8 cellular contexts compared by ENCODE assay signal in the genomic region with DNA sequence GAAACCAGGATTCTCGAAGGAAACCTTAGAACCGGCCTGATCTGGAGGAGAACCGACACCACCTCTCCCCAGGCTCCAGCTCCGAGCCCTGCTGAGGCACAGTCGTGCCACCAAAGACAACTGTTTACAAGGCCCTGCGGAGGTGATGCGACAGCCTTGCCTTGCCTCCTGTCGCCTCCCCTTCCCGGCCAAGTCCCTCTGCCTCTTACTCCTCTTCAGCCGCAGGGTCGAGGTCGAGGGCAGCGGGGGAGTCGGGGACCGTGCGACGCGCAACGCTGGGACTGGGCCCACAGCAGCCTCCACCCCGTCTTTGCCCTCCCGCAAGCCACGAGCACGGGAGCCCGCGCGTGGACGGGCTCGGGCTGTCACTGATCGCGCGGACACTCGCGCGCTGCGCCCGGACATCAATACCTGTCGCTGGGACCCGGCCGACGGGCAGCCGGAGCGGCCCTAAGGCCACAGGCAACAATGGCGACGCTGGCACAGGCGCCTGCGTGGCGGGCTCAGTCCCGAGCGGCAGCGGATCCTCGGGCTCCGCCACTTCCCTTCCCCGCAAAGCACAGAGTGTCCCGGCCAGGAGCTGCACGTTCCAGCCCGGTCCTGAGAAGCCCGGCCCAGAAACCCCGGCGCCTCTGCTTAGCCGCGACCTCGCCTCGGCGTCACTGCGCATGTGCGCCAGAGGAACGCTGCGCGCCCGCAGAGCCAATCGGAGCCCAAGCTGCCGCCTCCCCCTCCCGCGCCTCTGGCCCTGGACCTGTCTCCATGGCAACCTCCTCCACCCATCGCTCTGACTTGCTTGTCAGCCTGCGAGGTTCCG. TPM values are rescaled to one million over a fixed set of nuclear protein-coding genes. Genes with fewer than 3 reads are reported as not detected.
DNase-seq lines count a peak whose midpoint lies in the region; ATAC-seq, FAIRE-seq and TF ChIP-seq lines count a peak whose summit lies in the region.

A gene (minus strand): TSS at position 664 of the 817 bp plus-strand sequence. CDS start 1,473 bp downstream, outside the sequence.

- H3K27ac ChIP-seq in CD8-positive, alpha-beta memory T cell (ENCODE audit: low read depth, low read length) = peak within 1 kb of the TSS; percentile 26
- H3K27ac ChIP-seq in fibroblast of lung (ENCODE audit: insufficient read depth, low read length) = peak within 1 kb of the TSS; percentile 24
- H3K27ac ChIP-seq in naive thymus-derived CD4-positive, alpha-beta T cell (ENCODE audit: low read depth, low read length) = peak within 1 kb of the TSS; percentile 82

- peaks cover under 1 to 14% (median 5%) of the 10 kb centered on the region in 3 donors for H3K36me3 Mint-ChIP-seq in CD8-positive, alpha-beta memory T cell
- peaks cover 6% of the 10 kb centered on the region for H3K36me3 Mint-ChIP-seq in activated T-helper 17 cell treated with anti-CD3 and anti-CD28 coated beads, Interleukin-2, amount 50 U/mL, for 72 hours (ENCODE audit: low read depth)
- peaks cover 0 to 17% (median 10%) of the 10 kb centered on the region in 5 donors for H3K36me3 Mint-ChIP-seq in naive thymus-derived CD4-positive, alpha-beta T cell
- peaks cover 10% of the 10 kb centered on the region for H3K36me3 Mint-ChIP-seq in stimulated activated effector memory CD8-positive, alpha-beta T cell treated with anti-CD3 and anti-CD28 coated beads, Interleukin-12 subunit alpha, Interleukin-12 subunit beta, amount 100 ng/mL, for 72 hours

- ATAC-seq in GM19468 (IDR thresholded peaks at IDR 0.05; ENCODE audit: extremely low read depth, unreplicated experiment) = peak; percentile 70
- ATAC-seq in activated T-helper 17 cell treated with anti-CD3 and anti-CD28 coated beads, Interleukin-2, amount 50 U/mL, for 72 hours (replicated peaks) = peak; percentile 99
- ATAC-seq in naive thymus-derived CD4-positive, alpha-beta T cell = peak; percentile 98
- ATAC-seq in stimulated activated effector memory CD8-positive, alpha-beta T cell treated with anti-CD3 and anti-CD28 coated beads, Interleukin-12 subunit alpha, Interleukin-12 subunit beta, amount 100 ng/mL, for 72 hours = peak; percentile 98

- H2AFZ ChIP-seq in fibroblast of lung (ENCODE audit: low read length) = peak within 1 kb of the TSS; percentile 94

- no peaks in the 10 kb centered on the region for H3K9me3 ChIP-seq in CD8-positive, alpha-beta memory T cell (ENCODE audit: low read length)
- H3K9me3 ChIP-seq in NT2/D1 (ENCODE audit: insufficient read depth, low read length) = no peaks in the 10 kb centered on the region
- H3K9me3 ChIP-seq in fibroblast of lung (ENCODE audit: control insufficient read depth, insufficient read depth, low read depth, low read length) = no peaks in the 10 kb centered on the region
- no peaks in the 10 kb centered on the region for H3K9me3 ChIP-seq in naive thymus-derived CD4-positive, alpha-beta T cell (ENCODE audit: control insufficient read depth in 2 of 3, low read length in 3 of 3)

- H3K27me3 Mint-ChIP-seq in CD8-positive, alpha-beta memory T cell = peaks cover 5 to 10% of the 10 kb centered on the region in 2 donors
- peaks cover 3% of the 10 kb centered on the region for H3K27me3 Mint-ChIP-seq in activated T-helper 17 cell treated with anti-CD3 and anti-CD28 coated beads, Interleukin-2, amount 50 U/mL, for 72 hours
- H3K27me3 Mint-ChIP-seq in naive thymus-derived CD4-positive, alpha-beta T cell = peaks cover 0 to 10% (median 0%) of the 10 kb centered on the region in 5 donors

- H3K4me1 ChIP-seq in CD8-positive, alpha-beta memory T cell (ENCODE audit: insufficient read depth, low read length) = peaks cover 7% of the 10 kb centered on the region
- no peaks in the 10 kb centered on the region for H3K4me1 ChIP-seq in NT2/D1 (ENCODE audit: insufficient read depth, insufficient read length)
- peaks cover 5% of the 10 kb centered on the region for H3K4me1 ChIP-seq in fibroblast of lung (ENCODE audit: control insufficient read depth, extremely low read depth, insufficient read depth, low read length)
- peaks cover 6 to 14% of the 10 kb centered on the region in 2 donors for H3K4me1 ChIP-seq in naive thymus-derived CD4-positive, alpha-beta T cell (ENCODE audit: control insufficient read depth in 2 of 2, insufficient read depth in 2 of 2, low read length in 2 of 2)

- no peaks in the 10 kb centered on the region for H3K9me3 Mint-ChIP-seq in CD8-positive, alpha-beta memory T cell
- no peaks in the 10 kb centered on the region for H3K9me3 Mint-ChIP-seq in activated T-helper 17 cell treated with anti-CD3 and anti-CD28 coated beads, Interleukin-2, amount 50 U/mL, for 72 hours
- peaks cover 0 to 7% (median 0%) of the 10 kb centered on the region in 11 donors for H3K9me3 Mint-ChIP-seq in naive thymus-derived CD4-positive, alpha-beta T cell
- H3K9me3 Mint-ChIP-seq in stimulated activated effector memory CD8-positive, alpha-beta T cell treated with anti-CD3 and anti-CD28 coated beads, Interleukin-12 subunit alpha, Interleukin-12 subunit beta, amount 100 ng/mL, for 72 hours = no peaks in the 10 kb centered on the region

- intact Hi-C loops in naive thymus-derived CD4-positive, alpha-beta T cell (cut with micrococcal nuclease) = loop anchor here (1.0 kb wide), 4 partner anchors 16 to 130 kb away; no protein-coding TSS in a partner anchor

- POLR2A ChIA-PET in CD8-positive, alpha-beta memory T cell (lab: Charles Lee) = interaction anchor here (1.6 kb wide), 1 partner anchor 33 kb away, joined by 8 read pairs; no protein-coding TSS in a partner anchor
- POLR2A ChIA-PET in naive thymus-derived CD4-positive, alpha-beta T cell (lab: Charles Lee) = interaction anchor here (0.8 to 1.8 kb wide), 2 partner anchors 32 to 205 kb away, joined by 3 to 9 read pairs; no protein-coding TSS in a partner anchor

- H3K9ac ChIP-seq in NT2/D1 (ENCODE audit: insufficient read length, low read depth) (peak within 1 kb of the TSS; percentile 80), fibroblast of lung (ENCODE audit: insufficient read depth, low read length) (peak within 1 kb of the TSS; percentile 74)

- no peak for TF ChIP-seq CTCF in fibroblast of lung (conservative IDR thresholded peaks at IDR 0.05 in 1 of 2, IDR thresholded peaks at IDR 0.05 in 1 of 2; ENCODE audit: low read depth in 1 of 2, low read length in 2 of 2)

- no peaks in the 10 kb centered on the region for H3K27me3 ChIP-seq in CD8-positive, alpha-beta memory T cell (ENCODE audit: insufficient read depth, low read length, poor library complexity, severe bottlenecking)
- H3K27me3 ChIP-seq in NT2/D1 (ENCODE audit: insufficient read depth, insufficient read length) (peaks cover 35% of the 10 kb centered on the region), fibroblast of lung (ENCODE audit: control insufficient read depth, insufficient read depth, low read length) (no peaks in the 10 kb centered on the region)
- H3K27me3 ChIP-seq in naive thymus-derived CD4-positive, alpha-beta T cell (ENCODE audit: control insufficient read depth in 2 of 2, insufficient read depth in 2 of 2, low read length in 2 of 2) = no peaks in the 10 kb centered on the region

- H3K4me1 Mint-ChIP-seq in CD8-positive, alpha-beta memory T cell = peaks cover 17 to 28% (median 27%) of the 10 kb centered on the region in 3 donors
- H3K4me1 Mint-ChIP-seq in activated T-helper 17 cell treated with anti-CD3 and anti-CD28 coated beads, Interleukin-2, amount 50 U/mL, for 72 hours = no peaks in the 10 kb centered on the region
- H3K4me1 Mint-ChIP-seq in naive thymus-derived CD4-positive, alpha-beta T cell = peaks cover 8 to 29% (median 19%) of the 10 kb centered on the region in 7 donors
- peaks cover 10% of the 10 kb centered on the region for H3K4me1 Mint-ChIP-seq in stimulated activated effector memory CD8-positive, alpha-beta T cell treated with anti-CD3 and anti-CD28 coated beads, Interleukin-12 subunit alpha, Interleukin-12 subunit beta, amount 100 ng/mL, for 72 hours

- H4K20me1 ChIP-seq in fibroblast of lung (ENCODE audit: control insufficient read depth, extremely low read depth, insufficient read depth, low read length) = no peaks in the 10 kb centered on the region

- peak; percentile 99 for FAIRE-seq in HTR-8/SVneo (lab: Jason Lieb, UNC)

- H3K4me3 Mint-ChIP-seq in CD8-positive, alpha-beta memory T cell = peak within 1 kb of the TSS; percentile 83 to 93 (median 86)
- peak within 1 kb of the TSS; percentile 82 for H3K4me3 Mint-ChIP-seq in activated T-helper 17 cell treated with anti-CD3 and anti-CD28 coated beads, Interleukin-2, amount 50 U/mL, for 72 hours
- H3K4me3 Mint-ChIP-seq in naive thymus-derived CD4-positive, alpha-beta T cell = peak within 1 kb of the TSS; percentile 81 to 87 (median 86)
- peak within 1 kb of the TSS; percentile 77 for H3K4me3 Mint-ChIP-seq in stimulated activated effector memory CD8-positive, alpha-beta T cell treated with anti-CD3 and anti-CD28 coated beads, Interleukin-12 subunit alpha, Interleukin-12 subunit beta, amount 100 ng/mL, for 72 hours

- CTCF ChIA-PET in CD8-positive, alpha-beta memory T cell (lab: Charles Lee) = interaction anchor here (1.3 to 1.9 kb wide), 3 partner anchors 15 to 47 kb away, joined by 3 to 14 read pairs (median 8); no protein-coding TSS in a partner anchor
- CTCF ChIA-PET in naive thymus-derived CD4-positive, alpha-beta T cell (lab: Charles Lee) = interaction anchor here (0.7 to 0.9 kb wide), 3 partner anchors 16 to 20 kb away, joined by 3 to 5 read pairs (median 3); no protein-coding TSS in a partner anchor

- H3K36me3 ChIP-seq in CD8-positive, alpha-beta memory T cell (ENCODE audit: insufficient read depth, low read length) = no peaks in the 10 kb centered on the region
- peaks cover 8% of the 10 kb centered on the region for H3K36me3 ChIP-seq in NT2/D1 (ENCODE audit: insufficient read depth, insufficient read length, low read length)
- H3K36me3 ChIP-seq in fibroblast of lung (ENCODE audit: control insufficient read depth, insufficient read depth, low read length) = no peaks in the 10 kb centered on the region
- peaks cover 0 to 7% (median 0%) of the 10 kb centered on the region in 3 experiments for H3K36me3 ChIP-seq in naive thymus-derived CD4-positive, alpha-beta T cell (ENCODE audit: control insufficient read depth in 2 of 3, insufficient read depth in 3 of 3, low read length in 3 of 3)

- H3K27ac Mint-ChIP-seq in CD8-positive, alpha-beta memory T cell = peak within 1 kb of the TSS; percentile 57 to 97 (median 92)
- peak within 1 kb of the TSS; percentile 81 for H3K27ac Mint-ChIP-seq in activated T-helper 17 cell treated with anti-CD3 and anti-CD28 coated beads, Interleukin-2, amount 50 U/mL, for 72 hours
- peak within 1 kb of the TSS; percentile 59 to 97 (median 91) for H3K27ac Mint-ChIP-seq in naive thymus-derived CD4-positive, alpha-beta T cell
- peak within 1 kb of the TSS; percentile 74 for H3K27ac Mint-ChIP-seq in stimulated activated effector memory CD8-positive, alpha-beta T cell treated with anti-CD3 and anti-CD28 coated beads, Interleukin-12 subunit alpha, Interleukin-12 subunit beta, amount 100 ng/mL, for 72 hours

- peak; percentile 85 to 96 (median 91) for DNase-seq in CD8-positive, alpha-beta memory T cell
- peak; percentile 98 for DNase-seq in HTR-8/SVneo (ENCODE audit: insufficient read length, low spot score)
- DNase-seq in NT2/D1 (ENCODE audit: low read depth, low spot score) = peak; percentile 66
- peak; percentile 84 to 90 for DNase-seq in fibroblast of lung (ENCODE audit: low read depth in 2 of 2)
- peak; percentile 81 to 96 (median 92) for DNase-seq in naive thymus-derived CD4-positive, alpha-beta T cell
- peak; percentile 84 to 94 for DNase-seq in stimulated activated effector memory CD8-positive, alpha-beta T cell treated with anti-CD3 and anti-CD28 coated beads, Interleukin-12 subunit alpha, Interleukin-12 subunit beta, amount 100 ng/mL, for 72 hours (ENCODE audit: low spot score in 2 of 2)

- H3K4me2 ChIP-seq in fibroblast of lung (ENCODE audit: extremely low read depth, insufficient read depth, low read length) = peak within 1 kb of the TSS; percentile 92

- peak within 1 kb of the TSS; percentile 72 for H3K4me3 ChIP-seq in CD8-positive, alpha-beta memory T cell (ENCODE audit: low read length)
- peak within 1 kb of the TSS; percentile 77 for H3K4me3 ChIP-seq in NT2/D1 (ENCODE audit: insufficient read length, low read depth)
- peak within 1 kb of the TSS; percentile 59 to 91 (median 86) for H3K4me3 ChIP-seq in fibroblast of lung (replicated peaks in 1 of 4; ENCODE audit: control extremely low read depth in 1 of 4, insufficient read depth in 1 of 4, low read depth in 3 of 4, low read length in 4 of 4)
- peak within 1 kb of the TSS; percentile 73 for H3K4me3 ChIP-seq in naive thymus-derived CD4-positive, alpha-beta T cell (ENCODE audit: low read length)

- H3K79me2 ChIP-seq in fibroblast of lung (ENCODE audit: control insufficient read depth, insufficient read depth, low read length) = no peaks in the 10 kb centered on the region

RNA-seq across cellular contexts. Expression of the gene that starts here (rescaled TPM):
- 1 to 10 TPM; 8.9 to 9.2 TPM for total RNA-seq in CD8-positive, alpha-beta memory T cell
- polyA plus RNA-seq in CD8-positive, alpha-beta memory T cell = 14.5 TPM
- 1 to 10 TPM; 3.3 to 6.3 TPM for total RNA-seq in activated T-helper 17 cell treated with anti-CD3 and anti-CD28 coated beads, Interleukin-2, amount 50 U/mL, for 72 hours
- total RNA-seq in fibroblast of lung = 5.4 and 6.6 TPM in 2 replicates
- polyA plus RNA-seq in fibroblast of lung = 5.5 and 6.7 TPM in 2 replicates
- 6.2 and 7.2 TPM in 2 replicates for polyA plus RNA-seq in fibroblast of lung (2012)
- polyA minus RNA-seq in fibroblast of lung (ENCODE audit: low replicate concordance) = 0.55 and 3.7 TPM in 2 replicates
- total RNA-seq in naive thymus-derived CD4-positive, alpha-beta T cell = 10 to 100 TPM in 4 of 5 experiments, 1 to 10 TPM in 1; 9.6 to 18.1 (median 13.4) TPM
- 10 to 100 TPM; 12.9 to 13.5 TPM for polyA plus RNA-seq in naive thymus-derived CD4-positive, alpha-beta T cell

Comparison
In these comparisons a context has a peak if more than half of its experiments do, and no peak if none do; other contexts are left out.
1. Peak in every context shown above with its lines: DNase-seq, ATAC-seq, H3K4me3 ChIP-seq and H3K27ac ChIP-seq.
2. H3K27ac ChIP-seq: peak in every context shown above with its lines; median percentile 82 in naive thymus-derived CD4-positive, alpha-beta T cell; 26 in CD8-positive, alpha-beta memory T cell; 24 in fibroblast of lung.